ENCODE assay signal across 27 cellular contexts in genomic region chr10:15548331-15548730, GRCh38.
"Had no signal": no experiment of that assay in that cellular context is flagged by ENCODE, and none has a peak within 500 bp of the region (broad histone marks: within the 10 kb centered on the region; RNA-seq: fewer than 3 reads in every experiment).

No MANE protein-coding gene starts in this region.

- DNase-seq: hypothalamus; immature natural killer cell; kidney; left colon; left lung; lower lobe of right lung; mammary epithelial cell; mesenchymal stem cell; naive B cell; natural killer cell; nephron progenitor cell; ovary; retina; right cardiac atrium; stimulated activated CD4-positive, alpha-beta T cell treated with anti-CD3 and anti-CD28 coated beads, Interleukin-12 subunit alpha, Interleukin-12 subunit beta, amount 100 ng/mL, for 4 hours; stimulated activated CD4-positive, alpha-beta T cell treated with anti-CD3 and anti-CD28 coated beads, Interleukin-15, amount 100 ng/mL, for 24 hours; stimulated activated CD4-positive, alpha-beta T cell treated with anti-CD3 and anti-CD28 coated beads, Interleukin-2, amount 100 ng/mL, for 24 hours; stimulated activated CD4-positive, alpha-beta T cell treated with anti-CD3 and anti-CD28 coated beads, Interleukin-4, amount 100 ng/mL, for 1 hour; stimulated activated naive B cell treated with anti-CD40 and anti-IgM and Interleukin-4, amounts not matched to agents 10 μg/mL and 1 μg/mL and 100 μg/mL, for 72 hours; stimulated activated naive CD8-positive, alpha-beta T cell treated with anti-CD3 and anti-CD28 coated beads, Interleukin-15, Interleukin-2, amounts not matched to agents 100 U/mL and 50 U/mL, for 24 hours; stomach; testis; thyroid gland; transverse colon; upper lobe of left lung had no signal

- H3K27me3 ChIP-seq: left lung, ovary, stomach, testis, thyroid gland, transverse colon, upper lobe of left lung, vagina had no signal

- H3K4me3 ChIP-seq: left lung, lower lobe of right lung, ovary, skin epidermis, stomach, testis, thyroid gland, transverse colon, upper lobe of left lung, vagina had no signal

- H3K27ac ChIP-seq: left lung, lower lobe of right lung, ovary, skin epidermis, stomach, testis, thyroid gland, transverse colon, upper lobe of left lung, vagina had no signal

- H3K9me3 ChIP-seq: left lung, lower lobe of right lung, testis, thyroid gland, transverse colon, upper lobe of left lung, vagina had no signal

- H3K4me1 ChIP-seq: left lung, lower lobe of right lung, stomach, testis, thyroid gland, transverse colon, upper lobe of left lung, vagina had no signal

- H3K36me3 ChIP-seq: left lung, lower lobe of right lung, ovary, thyroid gland, transverse colon, upper lobe of left lung, vagina had no signal
